Comparison of ENCODE assay signal across 9 cellular contexts in the genomic region with DNA sequence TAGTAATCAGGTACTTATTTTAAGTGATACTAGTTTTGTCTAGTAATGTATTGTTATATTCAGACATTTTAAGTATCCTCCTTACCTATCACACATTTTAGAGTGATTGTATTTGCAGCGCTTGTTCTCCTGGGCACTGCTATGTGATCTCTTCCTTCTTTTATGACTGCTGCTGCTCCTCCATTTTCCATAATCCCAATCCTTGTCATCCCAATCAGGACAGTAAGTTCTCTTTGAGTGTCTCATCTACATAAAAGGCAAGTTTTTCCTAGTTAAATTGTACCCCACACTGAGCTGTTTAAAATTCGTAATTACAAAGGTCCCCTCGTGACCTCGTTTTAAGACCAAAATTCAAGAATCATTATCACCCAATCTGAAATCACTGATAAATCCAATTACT. TPM values are rescaled to one million over a fixed set of nuclear protein-coding genes. Genes with fewer than 3 reads are reported as not detected.
DNase-seq lines count a peak whose midpoint lies in the region; ATAC-seq, FAIRE-seq and TF ChIP-seq lines count a peak whose summit lies in the region.
"Had no signal": no experiment of that assay in that cellular context is flagged by ENCODE, and none has a peak within 500 bp of the region (broad histone marks: within the 10 kb centered on the region; RNA-seq: fewer than 3 reads in every experiment).

No MANE protein-coding gene starts in this region.

- intact Hi-C loops in dendritic cell treated with granulocyte-macrophage colony-stimulating factor and Interleukin-4, amounts not matched to agents 40 ng/mL and 50 ng/mL, for 4 days (cut with micrococcal nuclease): no loop called here

- peak overlapping the region; percentile 100 for H3K4me3 Mint-ChIP-seq in dendritic cell treated with granulocyte-macrophage colony-stimulating factor and Interleukin-4, amounts not matched to agents 40 ng/mL and 50 ng/mL, for 4 days
- H3K4me3 Mint-ChIP-seq in natural killer cell treated with Interleukin-12 subunit alpha and Interleukin-12 subunit beta and Interleukin-15 and Interleukin-18, amount 100 ng/mL, for 72 hours: peak overlapping the region; percentile 99

- DNase-seq in Ammon's horn (ENCODE audit: low spot score) (peak; percentile 13), LNCaP clone FGC (ENCODE audit: low read depth) (no peak), D721Med (ENCODE audit: insufficient read length, low spot score) (no peak), T1000 (lab: John Stamatoyannopoulos, UW) (no peak), kidney tubule cell (ENCODE audit: low spot score) (no peak)
- no peak for DNase-seq in natural killer cell treated with Interleukin-12 subunit alpha and Interleukin-12 subunit beta and Interleukin-15 and Interleukin-18, amount 100 ng/mL, for 72 hours (ENCODE audit: low spot score)
- DNase-seq: NCI-H748 treated with DMSO at 0.1 percent for 48 hours had no signal

- FAIRE-seq in D721Med (lab: Jason Lieb, UNC): no peak

- H3K27ac Mint-ChIP-seq in dendritic cell treated with granulocyte-macrophage colony-stimulating factor and Interleukin-4, amounts not matched to agents 40 ng/mL and 50 ng/mL, for 4 days: peak overlapping the region; percentile 99
- H3K27ac Mint-ChIP-seq in natural killer cell treated with Interleukin-12 subunit alpha and Interleukin-12 subunit beta and Interleukin-15 and Interleukin-18, amount 100 ng/mL, for 72 hours: peak overlapping the region; percentile 94 to 96

- TF ChIP-seq CTCF in LNCaP clone FGC (IDR thresholded peaks at IDR 0.05; ENCODE audit: control insufficient read depth, extremely low read depth, insufficient read depth) (no peak), D721Med (IDR thresholded peaks at IDR 0.05; ENCODE audit: insufficient read depth, missing control alignments) (no peak)

- peaks cover 46% of the 10 kb centered on the region for H3K4me1 Mint-ChIP-seq in dendritic cell treated with granulocyte-macrophage colony-stimulating factor and Interleukin-4, amounts not matched to agents 40 ng/mL and 50 ng/mL, for 4 days (ENCODE audit: low read depth)
- peaks cover 53 to 56% of the 10 kb centered on the region in 2 donors for H3K4me1 Mint-ChIP-seq in natural killer cell treated with Interleukin-12 subunit alpha and Interleukin-12 subunit beta and Interleukin-15 and Interleukin-18, amount 100 ng/mL, for 72 hours (ENCODE audit: low read depth in 2 of 2)

- H3K36me3 Mint-ChIP-seq in dendritic cell treated with granulocyte-macrophage colony-stimulating factor and Interleukin-4, amounts not matched to agents 40 ng/mL and 50 ng/mL, for 4 days (ENCODE audit: low read depth): peaks cover 76% of the 10 kb centered on the region
- H3K36me3 Mint-ChIP-seq in natural killer cell treated with Interleukin-12 subunit alpha and Interleukin-12 subunit beta and Interleukin-15 and Interleukin-18, amount 100 ng/mL, for 72 hours: peaks cover 60% of the 10 kb centered on the region

- H3K9me3 Mint-ChIP-seq in dendritic cell treated with granulocyte-macrophage colony-stimulating factor and Interleukin-4, amounts not matched to agents 40 ng/mL and 50 ng/mL, for 4 days: no peaks in the 10 kb centered on the region
- no peaks in the 10 kb centered on the region for H3K9me3 Mint-ChIP-seq in natural killer cell treated with Interleukin-12 subunit alpha and Interleukin-12 subunit beta and Interleukin-15 and Interleukin-18, amount 100 ng/mL, for 72 hours

- H3K4me3 ChIP-seq in LNCaP clone FGC (ENCODE audit: low read depth, low read length): peak overlapping the region; percentile 82

- H3K27me3 Mint-ChIP-seq in dendritic cell treated with granulocyte-macrophage colony-stimulating factor and Interleukin-4, amounts not matched to agents 40 ng/mL and 50 ng/mL, for 4 days: no peaks in the 10 kb centered on the region
- H3K27me3 Mint-ChIP-seq in natural killer cell treated with Interleukin-12 subunit alpha and Interleukin-12 subunit beta and Interleukin-15 and Interleukin-18, amount 100 ng/mL, for 72 hours: no peaks in the 10 kb centered on the region

- no peak for ATAC-seq in natural killer cell treated with Interleukin-12 subunit alpha and Interleukin-12 subunit beta and Interleukin-15 and Interleukin-18, amount 100 ng/mL, for 72 hours
- no peak for ATAC-seq in HG03469 (IDR thresholded peaks at IDR 0.05; ENCODE audit: unreplicated experiment)

RNA-seq across cellular contexts. Expression of gene CLK1, which starts 2.8 kb away (rescaled TPM):
- total RNA-seq in natural killer cell treated with Interleukin-12 subunit alpha and Interleukin-12 subunit beta and Interleukin-15 and Interleukin-18, amount 100 ng/mL, for 72 hours: 100 to 1,000 TPM; 108 to 168 TPM

RNA-seq across cellular contexts. Expression of gene PPIL3, which starts 27.3 kb away (rescaled TPM):
- total RNA-seq in natural killer cell treated with Interleukin-12 subunit alpha and Interleukin-12 subunit beta and Interleukin-15 and Interleukin-18, amount 100 ng/mL, for 72 hours: 10 to 100 TPM; 21.8 to 35.0 TPM

RNA-seq across cellular contexts. Expression of gene NIF3L1, which starts 27.6 kb away (rescaled TPM):
- 10 to 100 TPM; 23.2 to 37.8 TPM for total RNA-seq in natural killer cell treated with Interleukin-12 subunit alpha and Interleukin-12 subunit beta and Interleukin-15 and Interleukin-18, amount 100 ng/mL, for 72 hours

RNA-seq across cellular contexts. Expression of gene BZW1, which starts 49.9 kb away (rescaled TPM):
- total RNA-seq in natural killer cell treated with Interleukin-12 subunit alpha and Interleukin-12 subunit beta and Interleukin-15 and Interleukin-18, amount 100 ng/mL, for 72 hours: 100 to 1,000 TPM; 327 to 422 TPM
